21 cellular contexts compared by ENCODE assay signal in the genomic region with DNA sequence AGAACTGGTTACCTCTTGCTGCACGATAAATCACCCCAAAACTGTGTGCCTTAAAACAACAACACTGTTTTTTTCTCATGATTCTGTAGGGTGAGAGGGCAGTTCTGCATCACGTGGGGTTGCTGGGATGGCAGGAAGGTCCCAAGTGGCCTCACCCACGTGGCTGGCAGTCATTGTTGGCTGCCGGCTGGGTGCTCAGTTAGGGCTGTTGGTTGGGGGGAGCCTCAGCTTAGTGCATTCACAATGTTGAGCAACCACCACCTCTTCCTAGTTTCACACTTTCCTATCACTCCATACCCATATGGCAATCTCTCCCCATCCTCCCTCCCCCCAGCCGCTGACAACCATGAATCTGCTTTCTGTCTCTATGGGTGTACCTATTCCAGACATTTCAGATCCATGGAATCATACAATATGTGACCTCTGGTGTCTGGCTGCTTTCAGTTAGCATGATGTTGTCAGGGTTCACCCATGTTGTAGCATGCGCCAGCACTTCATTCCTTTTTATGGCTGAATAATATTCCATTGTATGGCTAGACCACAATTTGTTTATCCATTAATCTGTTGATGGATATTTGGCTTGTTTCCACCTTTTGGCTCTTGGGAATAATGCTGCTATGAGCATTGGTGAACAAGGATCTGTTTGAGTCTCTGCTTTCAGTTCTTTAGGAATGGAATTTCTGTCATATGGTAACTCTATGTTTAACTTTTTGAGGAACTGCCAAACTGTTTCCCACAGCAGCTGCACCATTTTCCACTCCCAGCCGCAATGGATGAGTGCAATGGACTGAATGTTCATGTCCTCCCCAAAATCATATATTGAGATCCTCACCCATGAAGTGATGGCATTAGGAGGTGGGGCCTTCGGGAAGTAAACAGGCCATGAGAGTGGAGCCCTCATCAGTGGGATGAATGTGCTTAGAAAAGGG. TPM values are rescaled to one million over a fixed set of nuclear protein-coding genes. Genes with fewer than 3 reads are reported as not detected.
"Had no signal": no experiment of that assay in that cellular context is flagged by ENCODE, and none has a peak within 500 bp of the region (broad histone marks: within the 10 kb centered on the region; RNA-seq: fewer than 3 reads in every experiment).

No MANE protein-coding gene starts in this region.

- H3K4me1 Mint-ChIP-seq: nephron, T-helper 17 cell had no signal

- ATAC-seq: activated T-cell treated with anti-CD3 and anti-CD28 coated beads, Interleukin-2, amount 50 U/mL, for 72 hours; body of pancreas; left lung; T-helper 17 cell had no signal

- DNase-seq: activated CD4-positive, alpha-beta T cell treated with anti-CD3 and anti-CD28 coated beads for 1 hour; activated gamma-delta T cell; activated T-cell treated with anti-CD3 and anti-CD28 coated beads, Interleukin-2, amount 50 U/mL, for 72 hours; body of pancreas; erythroblast; head of caudate nucleus; left lung; midbrain; nucleus accumbens; sigmoid colon; spleen; stimulated activated CD8-positive, alpha-beta memory T cell treated with anti-CD3 and anti-CD28 coated beads, Interleukin-4, amount 100 ng/mL, for 48 hours; stimulated activated naive CD4-positive, alpha-beta T cell; T-helper 17 cell; uterus; WERI-Rb-1 had no signal

- H3K9me3 Mint-ChIP-seq: activated T-cell treated with anti-CD3 and anti-CD28 coated beads, Interleukin-2, amount 50 U/mL, for 72 hours; nephron had no signal

- H3K4me3 ChIP-seq: body of pancreas, left lung, sigmoid colon, spleen, tibial nerve, uterus had no signal

- H3K27ac Mint-ChIP-seq: activated naive CD8-positive, alpha-beta T cell; activated T-cell treated with anti-CD3 and anti-CD28 coated beads, Interleukin-2, amount 50 U/mL, for 72 hours; nephron had no signal

- H3K4me1 ChIP-seq: body of pancreas, left lung, sigmoid colon, spleen, tibial nerve, uterus had no signal

- H3K27me3 Mint-ChIP-seq: activated naive CD8-positive, alpha-beta T cell had no signal

- H3K27ac ChIP-seq: body of pancreas, left lung, sigmoid colon, spleen, tibial nerve, uterus, WERI-Rb-1 had no signal

- H3K4me3 Mint-ChIP-seq: activated naive CD8-positive, alpha-beta T cell; activated T-cell treated with anti-CD3 and anti-CD28 coated beads, Interleukin-2, amount 50 U/mL, for 72 hours; nephron; T-helper 17 cell had no signal

- H3K36me3 Mint-ChIP-seq: activated naive CD8-positive, alpha-beta T cell had no signal

- H3K27me3 ChIP-seq: body of pancreas, sigmoid colon, uterus had no signal

- H3K36me3 ChIP-seq: left lung, sigmoid colon, spleen, tibial nerve, uterus, WERI-Rb-1 had no signal

RNA-seq across cellular contexts. Expression of a gene that starts 48.0 kb away (rescaled TPM):
- total RNA-seq: kidney epithelial cell, lung microvascular endothelial cell, T-helper 17 cell had no signal
